In genomic region chr18:22639026-22639463, GRCh38 we compare ENCODE assay signal across 16 cellular contexts.
DNase-seq lines count a peak whose midpoint lies in the region; ATAC-seq and TF ChIP-seq lines count a peak whose summit lies in the region.
"Had no signal": no experiment of that assay in that cellular context is flagged by ENCODE, and none has a peak within 500 bp of the region (broad histone marks: within the 10 kb centered on the region; RNA-seq: fewer than 3 reads in every experiment).

No MANE protein-coding gene starts in this region.

- peak; percentile 58; the same call in 2 of the 3 replicates for ATAC-seq in RWPE2 (ENCODE audit: low read depth)
- ATAC-seq: stimulated activated naive CD8-positive, alpha-beta T cell treated with anti-CD3 and anti-CD28 coated beads, Interleukin-15, Interleukin-2, amounts not matched to agents 100 U/mL and 50 U/mL, for 24 hours had no signal

- H3K4me3 ChIP-seq in RWPE2 (ENCODE audit: severe bottlenecking), result no peak overlapping the region
- H3K4me3 ChIP-seq: lung had no signal

- no peaks in the 10 kb centered on the region for H3K27me3 ChIP-seq in RWPE2 (ENCODE audit: insufficient read depth, poor library complexity, severe bottlenecking)

- H3K9me3 ChIP-seq in RWPE2 (ENCODE audit: severe bottlenecking), result peaks cover 3% of the 10 kb centered on the region
- H3K9me3 ChIP-seq: Caco-2 had no signal

- peaks cover 5% of the 10 kb centered on the region for H3K4me1 ChIP-seq in RWPE2 (ENCODE audit: insufficient read depth, poor library complexity, severe bottlenecking)
- H3K4me1 ChIP-seq: Caco-2 had no signal

- H3K36me3 ChIP-seq in RWPE2 (ENCODE audit: low read depth), result no peaks in the 10 kb centered on the region

- DNase-seq in GM04504 (ENCODE audit: low read depth) (peak; percentile 43), RWPE2 (ENCODE audit: low spot score) (no peak), fibroblast of peridontal ligament (ENCODE audit: extremely low read depth) (peak; percentile 86), smooth muscle cell of the brain vasculature (ENCODE audit: low read depth, low spot score) (peak; percentile 76), SKM-1 (lab: John Stamatoyannopoulos, UW; ENCODE audit: unreplicated experiment) (no peak)
- no peak for DNase-seq in activated CD4-positive, alpha-beta T cell treated with anti-CD3 and anti-CD28 coated beads for 48 hours
- no peak for DNase-seq in activated naive CD4-positive, alpha-beta T cell treated with anti-CD3 and anti-CD28 coated beads, Interleukin-2, amount 50 U/mL, for 16 hours
- DNase-seq: activated CD4-positive, alpha-beta T cell treated with anti-CD3 and anti-CD28 coated beads, Interleukin-2, amount 50 U/mL, for 4 hours; Caco-2; NCI-H187 treated with DMSO at 0.1 percent for 48 hours; NCI-H526 treated with DMSO at 0.1 percent for 48 hours; Right ventricle myocardium superior; stimulated activated naive CD8-positive, alpha-beta T cell treated with anti-CD3 and anti-CD28 coated beads, Interleukin-15, Interleukin-2, amounts not matched to agents 100 U/mL and 50 U/mL, for 24 hours; T-helper 9 cell had no signal

- H3K27ac ChIP-seq in RWPE2 (ENCODE audit: poor library complexity, severe bottlenecking), result no peak overlapping the region
- H3K27ac ChIP-seq: KMS-11 had no signal

- no peak for TF ChIP-seq CTCF in RWPE2 (IDR thresholded peaks at IDR 0.05; ENCODE audit: poor library complexity, severe bottlenecking)

Comparison
In these comparisons a context has a peak if more than half of its experiments do, and no peak if none do; other contexts are left out.
1. DNase-seq: peak in GM04504 (single experiment), fibroblast of peridontal ligament (single experiment) and smooth muscle cell of the brain vasculature (single experiment); none in RWPE2 (single experiment), activated CD4-positive, alpha-beta T cell treated with anti-CD3 and anti-CD28 coated beads for 48 hours (single experiment), activated naive CD4-positive, alpha-beta T cell treated with anti-CD3 and anti-CD28 coated beads, Interleukin-2, amount 50 U/mL, for 16 hours (single experiment) and SKM-1 (single experiment).